Comparison of ENCODE assay signal across 9 cellular contexts in genomic region chr7:111098011-111098925, GRCh38. TPM values are rescaled to one million over a fixed set of nuclear protein-coding genes. Genes with fewer than 3 reads are reported as not detected.
DNase-seq lines count a peak whose midpoint lies in the region; ATAC-seq and TF ChIP-seq lines count a peak whose summit lies in the region.
"Had no signal": no experiment of that assay in that cellular context is flagged by ENCODE, and none has a peak within 500 bp of the region (broad histone marks: within the 10 kb centered on the region; RNA-seq: fewer than 3 reads in every experiment).

No MANE protein-coding gene starts in this region.

- TF ChIP-seq CTCF in BJ (IDR thresholded peaks at IDR 0.05; ENCODE audit: insufficient read depth, low read depth, low read length): peak; percentile 73
- TF ChIP-seq CTCF in heart left ventricle (IDR thresholded peaks at IDR 0.05): peak; percentile 42 to 79 (median 64)

- DNase-seq in BJ (ENCODE audit: low read depth) (no peak), NCI-H82 treated with DMSO at 0.1 percent for 48 hours (lab: John Stamatoyannopoulos, UW; ENCODE audit: unreplicated experiment) (peak; percentile 10), heart left ventricle (peak in 4 of 5 donors; percentile 11 to 31 (median 23)), SKM-1 treated with dmso at 0.1 percent for 144 hours (lab: John Stamatoyannopoulos, UW; ENCODE audit: unreplicated experiment) (no peak)
- peak; percentile 44 for DNase-seq in stimulated activated CD4-positive, alpha-beta T cell treated with anti-CD3 and anti-CD28 coated beads, Interleukin-1b, Interleukin-23, amount 100 ng/mL, for 48 hours

- peak; percentile 87 for ATAC-seq in GM18867 (IDR thresholded peaks at IDR 0.05; ENCODE audit: unreplicated experiment)
- peak; percentile 74 for ATAC-seq in HG03045 (IDR thresholded peaks at IDR 0.05; ENCODE audit: unreplicated experiment)
- peak; percentile 77 for ATAC-seq in activated T-helper 17 cell treated with anti-CD3 and anti-CD28 coated beads, Interleukin-2, amount 50 U/mL, for 72 hours (replicated peaks)
- peak in 2 of 4 donors; percentile 61 to 73 for ATAC-seq in heart left ventricle

- CTCF ChIA-PET in BJ (lab: Yijun Ruan, JAX): interaction anchor here (0.6 to 2.1 kb wide), 8 partner anchors 10 to 1015 kb away, joined by 3 to 7 read pairs (median 4); no protein-coding TSS in a partner anchor

- H3K4me1 ChIP-seq in heart left ventricle: peaks cover 0 to 8% (median 0%) of the 10 kb centered on the region in 12 donors

- H3K4me1 Mint-ChIP-seq in activated T-helper 17 cell treated with anti-CD3 and anti-CD28 coated beads, Interleukin-2, amount 50 U/mL, for 72 hours: peaks cover 4% of the 10 kb centered on the region

- no peak overlapping the region for H3K27ac ChIP-seq in heart left ventricle

- peak overlapping the region; percentile 46 for H3K27ac Mint-ChIP-seq in activated T-helper 17 cell treated with anti-CD3 and anti-CD28 coated beads, Interleukin-2, amount 50 U/mL, for 72 hours
- H3K27ac Mint-ChIP-seq: IgD-negative memory B cell had no signal

- H3K36me3 Mint-ChIP-seq in activated T-helper 17 cell treated with anti-CD3 and anti-CD28 coated beads, Interleukin-2, amount 50 U/mL, for 72 hours (ENCODE audit: low read depth): peaks cover 7% of the 10 kb centered on the region
- H3K36me3 Mint-ChIP-seq: IgD-negative memory B cell had no signal

- H3K9me3 ChIP-seq in heart left ventricle: no peaks in the 10 kb centered on the region

- H3K4me3 ChIP-seq in BJ (ENCODE audit: low read depth, low read length) (no peak overlapping the region), heart left ventricle (no peak overlapping the region)

- no peaks in the 10 kb centered on the region for H3K9me3 Mint-ChIP-seq in activated T-helper 17 cell treated with anti-CD3 and anti-CD28 coated beads, Interleukin-2, amount 50 U/mL, for 72 hours
- H3K9me3 Mint-ChIP-seq: IgD-negative memory B cell had no signal

- WGBS in heart left ventricle, 4 donors: 33 to 42% (median 38%) methylated on average over 10 of the region's 10 CpGs

- H3K27me3 Mint-ChIP-seq in activated T-helper 17 cell treated with anti-CD3 and anti-CD28 coated beads, Interleukin-2, amount 50 U/mL, for 72 hours: no peaks in the 10 kb centered on the region
- H3K27me3 Mint-ChIP-seq: IgD-negative memory B cell had no signal

- POLR2A ChIA-PET in BJ (lab: Charles Lee): no interaction called here

- TF ChIP-seq POLR2A in heart left ventricle (IDR thresholded peaks at IDR 0.05): no peak

- peak overlapping the region; percentile 53 for H3K4me3 Mint-ChIP-seq in activated T-helper 17 cell treated with anti-CD3 and anti-CD28 coated beads, Interleukin-2, amount 50 U/mL, for 72 hours

- no peaks in the 10 kb centered on the region for H3K27me3 ChIP-seq in BJ (ENCODE audit: control insufficient read depth, insufficient read depth, low read length)
- H3K27me3 ChIP-seq in heart left ventricle: no peaks in the 10 kb centered on the region

- intact Hi-C loops in heart left ventricle (cut with DNase I): loop anchor here in 7 of 10 donors (5.0 to 10.0 kb wide), 5 partner anchors 387 to 637 kb away; no protein-coding TSS in a partner anchor

- no peaks in the 10 kb centered on the region for H3K36me3 ChIP-seq in BJ (ENCODE audit: control insufficient read depth, insufficient read depth, low read length)
- H3K36me3 ChIP-seq in heart left ventricle: no peaks in the 10 kb centered on the region

RNA-seq across cellular contexts. Expression of gene LRRN3, which starts 7.3 kb away (rescaled TPM):
- 7.2 and 12.7 TPM in 2 replicates for polyA plus RNA-seq in BJ (2011; rRNA removed)
- polyA minus RNA-seq in BJ (2011; rRNA and poly(A)+ RNA removed): 3.3 and 5.2 TPM in 2 replicates
- total RNA-seq in activated T-helper 17 cell treated with anti-CD3 and anti-CD28 coated beads, Interleukin-2, amount 50 U/mL, for 72 hours: 10 to 100 TPM in 1 of 2 donors, 1 to 10 TPM in 1; 9.6 to 30.4 TPM
- 10 to 100 TPM in 1 of 9 donors, 1 to 10 TPM in 6, under 1 TPM in 2; 0.52 to 11.0 (median 2.3) TPM for total RNA-seq in heart left ventricle
- polyA plus RNA-seq in heart left ventricle: 1 to 10 TPM in 1 of 2 donors, under 1 TPM in 1; 0.89 to 2.4 TPM

Comparison
In these comparisons a context has a peak if more than half of its experiments do, and no peak if none do; other contexts are left out.
1. DNase-seq: peak in NCI-H82 treated with DMSO at 0.1 percent for 48 hours (single experiment), heart left ventricle (4 of 5) and stimulated activated CD4-positive, alpha-beta T cell treated with anti-CD3 and anti-CD28 coated beads, Interleukin-1b, Interleukin-23, amount 100 ng/mL, for 48 hours (single experiment); none in BJ (single experiment) and SKM-1 treated with dmso at 0.1 percent for 144 hours (single experiment).